Comparison of ENCODE assay signal across 8 cellular contexts in genomic region chr17:31842416-31843381, GRCh38. TPM values are rescaled to one million over a fixed set of nuclear protein-coding genes. Genes with fewer than 3 reads are reported as not detected.
DNase-seq lines count a peak whose midpoint lies in the region; ATAC-seq lines count a peak whose summit lies in the region.

No MANE protein-coding gene starts in this region.

- no peak for ATAC-seq in GM18519 (IDR thresholded peaks at IDR 0.05; ENCODE audit: low FRiP score, unreplicated experiment)

- DNase-seq in A172 (ENCODE audit: low spot score) = peak; percentile 73
- peak; percentile 62 for DNase-seq in GM19238 (ENCODE audit: insufficient read length, low spot score)
- peak; percentile 52 for DNase-seq in NCI-H226
- DNase-seq in activated CD4-positive, CD25-positive, alpha-beta regulatory T cell treated with anti-CD3 and anti-CD28 coated beads, Interleukin-2, amount 50 U/mL, for 72 hours = peak; percentile 59
- DNase-seq in cerebellum (ENCODE audit: low spot score) = peak; percentile 85
- DNase-seq in kidney glomerular epithelial cell (lab: John Stamatoyannopoulos, UW) = peak; percentile 67
- DNase-seq in stimulated activated CD4-positive, alpha-beta T cell treated with anti-CD3 and anti-CD28 coated beads, Interleukin-15, amount 100 ng/mL, for 48 hours (ENCODE audit: low read depth in 2 of 2) = peak; percentile 43 to 47

RNA-seq across cellular contexts. Expression of gene COPRS, which starts 16.3 kb away (rescaled TPM):
- 416 and 441 TPM in 2 replicates for total RNA-seq in A172 (2014; rRNA removed; shearing (Covaris generic))
- 20.4 TPM for total RNA-seq in cerebellum

RNA-seq across cellular contexts. Expression of gene UTP6, which starts 58.8 kb away (rescaled TPM):
- total RNA-seq in A172 (2014; rRNA removed; shearing (Covaris generic)) = 116 and 122 TPM in 2 replicates
- total RNA-seq in cerebellum = 37.7 TPM

Comparison
In these comparisons a context has a peak if more than half of its experiments do, and no peak if none do; other contexts are left out.
1. RNA of gene COPRS, which starts 16.3 kb away (total RNA-seq): 416 to 441 TPM in A172; 20.4 TPM in cerebellum (single experiment); every median in the first group is over 10 times any median in the second.
2. Peak in every context shown above with its lines, with median percentiles within 50 percentile points of each other: DNase-seq.